8 cellular contexts compared by ENCODE assay signal in genomic region chr22:20741634-20742581, GRCh38. TPM values are rescaled to one million over a fixed set of nuclear protein-coding genes. Genes with fewer than 3 reads are reported as not detected.
DNase-seq lines count a peak whose midpoint lies in the region; ATAC-seq, FAIRE-seq and TF ChIP-seq lines count a peak whose summit lies in the region.

No MANE protein-coding gene starts in this region.

- POLR2A ChIA-PET in activated B cell treated with CpG ODN at 0.5 μM for 24 hours (lab: Charles Lee): interaction anchor here (1.5 kb wide), 1 partner anchor 38 kb away, joined by 3 read pairs; no protein-coding TSS in a partner anchor

- FAIRE-seq in GM12892 (lab: Jason Lieb, UNC): no peak

- CTCF ChIA-PET in activated B cell treated with CpG ODN at 0.5 μM for 24 hours (lab: Charles Lee): interaction anchor here (0.6 to 2.2 kb wide), 9 partner anchors 37 to 324 kb away, joined by 3 to 20 read pairs (median 4); no protein-coding TSS in a partner anchor

- H3K27me3 ChIP-seq in endodermal cell (ENCODE audit: control insufficient read depth, insufficient read depth, low read length, poor library complexity, severe bottlenecking) (no peaks in the 10 kb centered on the region), neutrophil (no peaks in the 10 kb centered on the region)

- no peak overlapping the region for H3K9ac ChIP-seq in endodermal cell (ENCODE audit: extremely low read depth, low read length, poor library complexity, severe bottlenecking)

- H3K4me3 ChIP-seq in endodermal cell (ENCODE audit: low read length): no peak overlapping the region
- H3K4me3 ChIP-seq in neutrophil (ENCODE audit: low read depth in 1 of 2, low read length in 1 of 2): no peak overlapping the region

- H3K4me3 Mint-ChIP-seq in activated B cell treated with CpG ODN at 0.5 μM for 24 hours (no peak overlapping the region), endodermal cell (no peak overlapping the region)

- H3K27ac ChIP-seq in endodermal cell (ENCODE audit: low read depth, low read length) (no peak overlapping the region), neutrophil (no peak overlapping the region)

- peak; percentile 83 for TF ChIP-seq CTCF in LNCAP (IDR thresholded peaks at IDR 0.05)
- no peak for TF ChIP-seq CTCF in activated B cell treated with CpG ODN at 0.5 μM for 24 hours (IDR thresholded peaks at IDR 0.05)
- peak; percentile 84 for TF ChIP-seq CTCF in endodermal cell (conservative IDR thresholded peaks at IDR 0.05)
- TF ChIP-seq CTCF in neutrophil (IDR thresholded peaks at IDR 0.05): peak; percentile 56

- H3K9me3 ChIP-seq in endodermal cell (ENCODE audit: control insufficient read depth, low read length): peaks cover 11% of the 10 kb centered on the region
- H3K9me3 ChIP-seq in neutrophil: no peaks in the 10 kb centered on the region

- H3K27ac Mint-ChIP-seq in activated B cell treated with CpG ODN at 0.5 μM for 24 hours (no peak overlapping the region), endodermal cell (no peak overlapping the region)

- no peaks in the 10 kb centered on the region for H3K4me1 ChIP-seq in endodermal cell (ENCODE audit: control insufficient read depth, insufficient read depth, low read length)
- H3K4me1 ChIP-seq in neutrophil (ENCODE audit: control insufficient read depth in 1 of 2, insufficient read depth in 1 of 2, low read depth in 1 of 2, low read length in 1 of 2): peaks cover 9 to 14% of the 10 kb centered on the region in 2 experiments

- intact Hi-C loops in activated B cell treated with CpG ODN at 0.5 μM for 24 hours (cut with micrococcal nuclease): loop anchor here (1.0 kb wide), 2 partner anchors 136 to 178 kb away; no protein-coding TSS in a partner anchor

- no peak for TF ChIP-seq POLR2A in GM12892 (IDR thresholded peaks at IDR 0.05; ENCODE audit: low read depth, low read length)

- ATAC-seq in activated B cell treated with CpG ODN at 0.5 μM for 24 hours (ENCODE audit: low read depth) (peak; percentile 40), GM18858 (IDR thresholded peaks at IDR 0.05; ENCODE audit: unreplicated experiment) (no peak)

- H3K27me3 Mint-ChIP-seq in activated B cell treated with CpG ODN at 0.5 μM for 24 hours: no peaks in the 10 kb centered on the region
- no peaks in the 10 kb centered on the region for H3K27me3 Mint-ChIP-seq in endodermal cell (ENCODE audit: insufficient read depth)

- H3K36me3 Mint-ChIP-seq in activated B cell treated with CpG ODN at 0.5 μM for 24 hours (ENCODE audit: low read depth) (peaks cover 64% of the 10 kb centered on the region), endodermal cell (ENCODE audit: low read depth) (peaks cover 38% of the 10 kb centered on the region)

- DNase-seq in NCI-H2171 treated with DMSO at 0.1 percent for 48 hours (lab: John Stamatoyannopoulos, UW) (peak; percentile 65), NCI-H2171 (lab: John Stamatoyannopoulos, UW) (no peak), activated B cell treated with CpG ODN at 0.5 μM for 24 hours (no peak), endodermal cell (peak; percentile 73), GM12892 (ENCODE audit: insufficient read length) (no peak)

- H3K36me3 ChIP-seq in endodermal cell (ENCODE audit: control insufficient read depth, insufficient read depth, low read length) (peaks cover 31% of the 10 kb centered on the region), neutrophil (peaks cover 57% of the 10 kb centered on the region)

- WGBS in endodermal cell (ENCODE audit: insufficient coverage in 1 of 2, insufficient read length in 1 of 2), 2 experiments: 70 to 78% methylated on average over 14 to 16 of the region's 16 CpGs

- H3K9me3 Mint-ChIP-seq in activated B cell treated with CpG ODN at 0.5 μM for 24 hours (no peaks in the 10 kb centered on the region), endodermal cell (peaks cover 4% of the 10 kb centered on the region)

- H3K4me1 Mint-ChIP-seq in activated B cell treated with CpG ODN at 0.5 μM for 24 hours: peaks cover 14% of the 10 kb centered on the region
- no peaks in the 10 kb centered on the region for H3K4me1 Mint-ChIP-seq in endodermal cell

RNA-seq across cellular contexts. Expression of gene SERPIND1, which starts 32.0 kb away (rescaled TPM):
- total RNA-seq in activated B cell treated with CpG ODN at 0.5 μM for 24 hours (not detected in 2 replicates), endodermal cell (not detected)
- polyA plus RNA-seq in endodermal cell (2013, experiment 1 of 2): not detected
- not detected for polyA plus RNA-seq in endodermal cell (2013, experiment 2 of 2)
- polyA plus RNA-seq in GM12892 (2012; ENCODE audit: missing spikeins): 0.70 TPM

Comparison
In these comparisons a context has a peak if more than half of its experiments do, and no peak if none do; other contexts are left out.
1. DNase-seq: peak in NCI-H2171 treated with DMSO at 0.1 percent for 48 hours (single experiment) and endodermal cell (single experiment); none in NCI-H2171 (single experiment), activated B cell treated with CpG ODN at 0.5 μM for 24 hours (single experiment) and GM12892 (single experiment).